Comparison of ENCODE assay signal across 13 cellular contexts in genomic region chr20:50804453-50805348, GRCh38. TPM values are rescaled to one million over a fixed set of nuclear protein-coding genes. Genes with fewer than 3 reads are reported as not detected.
DNase-seq lines count a peak whose midpoint lies in the region; ATAC-seq, FAIRE-seq and TF ChIP-seq lines count a peak whose summit lies in the region.
"Had no signal": no experiment of that assay in that cellular context is flagged by ENCODE, and none has a peak within 500 bp of the region (broad histone marks: within the 10 kb centered on the region; RNA-seq: fewer than 3 reads in every experiment).

No MANE protein-coding gene starts in this region.

- POLR2A ChIA-PET in activated CD4-positive, alpha-beta memory T cell treated with anti-CD3 and anti-CD28 coated beads for 36 hours (lab: Charles Lee), result interaction anchor here (1.2 kb wide), 1 partner anchor 10 kb away, joined by 3 read pairs; the partner anchor contains the start of gene BCAS4

- no peaks in the 10 kb centered on the region for H3K9me3 Mint-ChIP-seq in activated CD4-positive, alpha-beta memory T cell treated with anti-CD3 and anti-CD28 coated beads for 36 hours
- H3K9me3 Mint-ChIP-seq in naive B cell, result peaks cover 0 to 4% (median 2%) of the 10 kb centered on the region in 7 donors
- peaks cover 0 to 3% (median 0%) of the 10 kb centered on the region in 7 donors for H3K9me3 Mint-ChIP-seq in CD14-positive monocyte
- H3K9me3 Mint-ChIP-seq: dendritic cell treated with granulocyte-macrophage colony-stimulating factor and Interleukin-4, amounts not matched to agents 40 ng/mL and 50 ng/mL, for 4 days had no signal

- no peak for DNase-seq in GM12892 (ENCODE audit: insufficient read length)
- DNase-seq in H7, result peak; percentile 30
- DNase-seq in activated CD4-positive, alpha-beta memory T cell treated with anti-CD3 and anti-CD28 coated beads for 36 hours, result peak; percentile 46
- no peak for DNase-seq in naive B cell
- DNase-seq in hepatic stellate cell (ENCODE audit: low spot score), result no peak
- DNase-seq in CD14-positive monocyte (ENCODE audit: low spot score), result no peak
- DNase-seq: DND-41; gastrocnemius medialis; NCI-H524; stimulated activated CD4-positive, alpha-beta T cell treated with anti-CD3 and anti-CD28 coated beads, Interleukin-2, amount 100 ng/mL, for 48 hours had no signal

- intact Hi-C loops in activated CD4-positive, alpha-beta memory T cell treated with anti-CD3 and anti-CD28 coated beads for 36 hours (cut with micrococcal nuclease), result no loop called here
- intact Hi-C loops in CD14-positive monocyte (cut with micrococcal nuclease), result no loop called here

- no peaks in the 10 kb centered on the region for H3K27me3 Mint-ChIP-seq in activated CD4-positive, alpha-beta memory T cell treated with anti-CD3 and anti-CD28 coated beads for 36 hours
- no peaks in the 10 kb centered on the region for H3K27me3 Mint-ChIP-seq in naive B cell
- peaks cover 0 to 3% (median 0%) of the 10 kb centered on the region in 3 donors for H3K27me3 Mint-ChIP-seq in CD14-positive monocyte (ENCODE audit: low read depth in 3 of 3)

- no peak for TF ChIP-seq CTCF in CD14-positive monocyte (IDR thresholded peaks at IDR 0.05)

- H3K4me3 Mint-ChIP-seq in activated CD4-positive, alpha-beta memory T cell treated with anti-CD3 and anti-CD28 coated beads for 36 hours, result peak overlapping the region; percentile 27
- H3K4me3 Mint-ChIP-seq in naive B cell (peak overlapping the region; percentile 15 to 88 (median 70)), CD14-positive monocyte (no peak overlapping the region)
- H3K4me3 Mint-ChIP-seq: dendritic cell treated with granulocyte-macrophage colony-stimulating factor and Interleukin-4, amounts not matched to agents 40 ng/mL and 50 ng/mL, for 4 days had no signal

- H3K36me3 ChIP-seq in H7 (replicated peaks; ENCODE audit: control insufficient read depth, insufficient read depth, low read length), result no peaks in the 10 kb centered on the region
- H3K36me3 ChIP-seq: gastrocnemius medialis, thoracic aorta had no signal

- peaks cover 20% of the 10 kb centered on the region for H3K4me1 Mint-ChIP-seq in activated CD4-positive, alpha-beta memory T cell treated with anti-CD3 and anti-CD28 coated beads for 36 hours (ENCODE audit: low read depth)
- H3K4me1 Mint-ChIP-seq in naive B cell, result peaks cover 41 to 75% (median 65%) of the 10 kb centered on the region in 3 donors
- H3K4me1 Mint-ChIP-seq in CD14-positive monocyte, result peaks cover 16% of the 10 kb centered on the region

- H3K27me3 ChIP-seq in H7 (ENCODE audit: control insufficient read depth, insufficient read depth, low read length), result no peaks in the 10 kb centered on the region
- H3K27me3 ChIP-seq: gastrocnemius medialis had no signal

- CTCF ChIA-PET in activated CD4-positive, alpha-beta memory T cell treated with anti-CD3 and anti-CD28 coated beads for 36 hours (lab: Charles Lee), result interaction anchor here (1.7 to 2.4 kb wide), 2 partner anchors 10 kb away, joined by 6 to 13 read pairs; partner anchors contain the start of gene BCAS4

- ATAC-seq in naive B cell (ENCODE audit: low read depth in 2 of 2), result peak; percentile 41 to 62
- no peak for ATAC-seq in HG02610 (IDR thresholded peaks at IDR 0.05; ENCODE audit: unreplicated experiment)
- ATAC-seq: gastrocnemius medialis had no signal

- peak overlapping the region; percentile 83 for H3K27ac Mint-ChIP-seq in activated CD4-positive, alpha-beta memory T cell treated with anti-CD3 and anti-CD28 coated beads for 36 hours
- peak overlapping the region; percentile 53 to 94 (median 76) for H3K27ac Mint-ChIP-seq in naive B cell
- H3K27ac Mint-ChIP-seq in CD14-positive monocyte, result peak overlapping the region in 1 of 7 donors; percentile 17
- H3K27ac Mint-ChIP-seq: dendritic cell treated with granulocyte-macrophage colony-stimulating factor and Interleukin-4, amounts not matched to agents 40 ng/mL and 50 ng/mL, for 4 days had no signal

- peak; percentile 79 for FAIRE-seq in GM12892 (lab: Jason Lieb, UNC)

- no peaks in the 10 kb centered on the region for H3K36me3 Mint-ChIP-seq in activated CD4-positive, alpha-beta memory T cell treated with anti-CD3 and anti-CD28 coated beads for 36 hours
- H3K36me3 Mint-ChIP-seq in naive B cell, result peaks cover 0 to 2% of the 10 kb centered on the region in 2 donors
- no peaks in the 10 kb centered on the region for H3K36me3 Mint-ChIP-seq in CD14-positive monocyte

- TF ChIP-seq POLR2A in GM12892 (IDR thresholded peaks at IDR 0.05; ENCODE audit: low read depth, low read length), result no peak

- no peak overlapping the region for H3K4me3 ChIP-seq in H7 (ENCODE audit: insufficient read depth, low read depth, low read length)
- H3K4me3 ChIP-seq: gastrocnemius medialis, thoracic aorta had no signal

RNA-seq across cellular contexts. Expression of gene BCAS4, which starts 9.8 kb away (rescaled TPM):
- 54.0 TPM for polyA plus RNA-seq in GM12892 (2012; ENCODE audit: missing spikeins)
- total RNA-seq in H7 (2014; rRNA removed; shearing (Covaris generic)), result 17.6 and 19.3 TPM in 2 replicates
- total RNA-seq in activated CD4-positive, alpha-beta memory T cell treated with anti-CD3 and anti-CD28 coated beads for 36 hours, result 10 to 100 TPM; 11.0 to 11.6 TPM
- polyA plus RNA-seq in naive B cell (ENCODE audit: low read depth in 6 of 6), result 10 to 100 TPM; 62.1 to 82.2 (median 70.3) TPM
- polyA plus RNA-seq in CD14-positive monocyte, result 1 to 10 TPM in 1 of 2 donors, under 1 TPM in 1; 0.69 to 1.0 TPM

Comparison
In these comparisons a context has a peak if more than half of its experiments do, and no peak if none do; other contexts are left out.
1. DNase-seq: peak in H7 (single experiment) and activated CD4-positive, alpha-beta memory T cell treated with anti-CD3 and anti-CD28 coated beads for 36 hours (single experiment); none in GM12892 (single experiment), naive B cell (single experiment), hepatic stellate cell (single experiment) and CD14-positive monocyte (single experiment).
2. H3K4me3 Mint-ChIP-seq: peak in activated CD4-positive, alpha-beta memory T cell treated with anti-CD3 and anti-CD28 coated beads for 36 hours (single experiment) and naive B cell (8 of 8); none in CD14-positive monocyte (0 of 2).